Comparison of ENCODE assay signal across 1 cellular context in the genomic region with DNA sequence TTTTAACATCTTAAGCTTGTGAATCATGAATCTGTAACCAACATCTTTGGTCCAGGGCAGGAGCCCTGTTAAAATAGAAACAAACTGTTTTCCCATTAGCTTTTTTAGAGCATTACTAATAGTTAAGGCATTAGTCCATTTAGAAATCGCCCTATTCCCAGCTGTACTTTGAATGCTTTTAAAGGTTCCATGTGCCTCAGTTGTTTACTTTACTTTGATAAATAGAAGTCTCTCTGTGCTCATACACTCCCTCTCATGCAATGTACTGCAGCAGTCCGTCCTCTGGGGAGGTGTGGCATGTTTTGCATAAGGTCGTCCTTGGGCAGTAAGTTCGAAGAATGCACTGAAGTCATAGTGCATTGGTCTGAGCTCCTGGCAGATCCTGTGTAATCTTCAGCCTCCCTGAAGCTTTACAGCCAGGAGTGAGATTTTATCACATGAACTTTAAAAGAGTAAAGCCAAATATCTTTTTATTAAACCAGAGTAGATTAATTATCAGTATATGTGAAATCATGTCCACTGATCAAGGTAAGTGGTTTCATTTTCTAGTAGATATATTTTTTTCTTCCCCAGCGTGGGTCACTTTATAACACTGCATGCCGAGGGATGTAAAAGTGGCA.
A peak's percentile ranks its signal among the peaks of the same experiment; 100 is the strongest.
TF ChIP-seq lines count a peak whose summit lies in the region.

No MANE protein-coding gene starts in this region.

TF ChIP-seq in HepG2, 621 proteins besides CTCF, POLR2A, EP300 and RAD21 (continued from another document):
- TF ChIP-seq SMARCE1 (IDR thresholded peaks at IDR 0.05; ENCODE audit: borderline replicate concordance) (no peak), RELA (CRISPR knock-in tag; IDR thresholded peaks at IDR 0.05) (no peak), HNF4A (CRISPR knock-in tag; IDR thresholded peaks at IDR 0.05) (peak; percentile 81), MEF2D (CRISPR knock-in tag; IDR thresholded peaks at IDR 0.05) (0 out of 2 replicates have a peak, but pooled peaks have one; percentile 6), SP140L (CRISPR knock-in tag; IDR thresholded peaks at IDR 0.05; ENCODE audit: borderline replicate concordance) (0 out of 2 replicates have a peak, but pooled peaks have one; percentile 86), ZNF605 (CRISPR knock-in tag; IDR thresholded peaks at IDR 0.05) (peak; percentile 69; the same call in 1 of the 2 replicates)
- TF ChIP-seq, protein P1, sequence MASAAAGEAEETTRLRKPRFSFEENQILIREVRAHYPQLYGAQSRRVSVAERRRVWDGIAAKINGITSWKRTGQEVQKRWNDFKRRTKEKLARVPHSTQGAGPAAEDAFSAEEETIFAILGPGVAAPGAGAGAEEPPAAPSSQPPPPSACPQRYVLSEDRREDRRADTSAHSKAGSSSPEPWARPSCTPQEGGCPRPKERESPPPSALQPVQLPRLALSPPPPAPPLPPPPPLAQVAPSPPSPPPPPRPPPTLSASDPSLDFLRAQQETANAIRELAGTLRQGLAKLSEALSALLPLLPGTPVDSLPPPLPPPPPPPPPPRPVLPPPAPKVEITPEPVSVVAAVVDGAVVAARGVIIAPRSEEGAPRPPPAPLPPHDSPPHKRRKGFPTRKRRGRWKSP (CRISPR knock-in tag; IDR thresholded peaks at IDR 0.05) = peak; percentile 48; the same call in 1 of the 2 replicates
- TF ChIP-seq, protein P2, sequence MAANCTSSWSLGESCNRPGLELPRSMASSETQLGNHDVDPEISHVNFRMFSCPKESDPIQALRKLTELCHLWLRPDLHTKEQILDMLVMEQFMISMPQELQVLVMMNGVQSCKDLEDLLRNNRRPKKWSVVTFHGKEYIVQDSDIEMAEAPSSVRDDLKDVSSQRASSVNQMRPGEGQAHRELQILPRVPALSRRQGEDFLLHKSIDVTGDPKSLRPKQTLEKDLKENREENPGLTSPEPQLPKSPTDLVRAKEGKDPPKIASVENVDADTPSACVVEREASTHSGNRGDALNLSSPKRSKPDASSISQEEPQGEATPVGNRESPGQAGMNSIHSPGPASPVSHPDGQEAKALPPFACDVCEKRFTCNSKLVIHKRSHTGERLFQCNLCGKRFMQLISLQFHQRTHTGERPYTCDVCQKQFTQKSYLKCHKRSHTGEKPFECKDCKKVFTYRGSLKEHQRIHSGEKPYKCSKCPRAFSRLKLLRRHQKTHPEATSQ (CRISPR knock-in tag; IDR thresholded peaks at IDR 0.05; ENCODE audit: borderline replicate concordance) = no peak
- TF ChIP-seq, protein P3, sequence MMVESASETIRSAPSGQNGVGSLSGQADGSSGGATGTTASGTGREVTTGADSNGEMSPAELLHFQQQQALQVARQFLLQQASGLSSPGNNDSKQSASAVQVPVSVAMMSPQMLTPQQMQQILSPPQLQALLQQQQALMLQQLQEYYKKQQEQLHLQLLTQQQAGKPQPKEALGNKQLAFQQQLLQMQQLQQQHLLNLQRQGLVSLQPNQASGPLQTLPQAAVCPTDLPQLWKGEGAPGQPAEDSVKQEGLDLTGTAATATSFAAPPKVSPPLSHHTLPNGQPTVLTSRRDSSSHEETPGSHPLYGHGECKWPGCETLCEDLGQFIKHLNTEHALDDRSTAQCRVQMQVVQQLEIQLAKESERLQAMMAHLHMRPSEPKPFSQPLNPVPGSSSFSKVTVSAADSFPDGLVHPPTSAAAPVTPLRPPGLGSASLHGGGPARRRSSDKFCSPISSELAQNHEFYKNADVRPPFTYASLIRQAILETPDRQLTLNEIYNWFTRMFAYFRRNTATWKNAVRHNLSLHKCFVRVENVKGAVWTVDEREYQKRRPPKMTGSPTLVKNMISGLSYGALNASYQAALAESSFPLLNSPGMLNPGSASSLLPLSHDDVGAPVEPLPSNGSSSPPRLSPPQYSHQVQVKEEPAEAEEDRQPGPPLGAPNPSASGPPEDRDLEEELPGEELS (CRISPR knock-in tag; IDR thresholded peaks at IDR 0.05) = peak; percentile 95
- TF ChIP-seq, protein P4, sequence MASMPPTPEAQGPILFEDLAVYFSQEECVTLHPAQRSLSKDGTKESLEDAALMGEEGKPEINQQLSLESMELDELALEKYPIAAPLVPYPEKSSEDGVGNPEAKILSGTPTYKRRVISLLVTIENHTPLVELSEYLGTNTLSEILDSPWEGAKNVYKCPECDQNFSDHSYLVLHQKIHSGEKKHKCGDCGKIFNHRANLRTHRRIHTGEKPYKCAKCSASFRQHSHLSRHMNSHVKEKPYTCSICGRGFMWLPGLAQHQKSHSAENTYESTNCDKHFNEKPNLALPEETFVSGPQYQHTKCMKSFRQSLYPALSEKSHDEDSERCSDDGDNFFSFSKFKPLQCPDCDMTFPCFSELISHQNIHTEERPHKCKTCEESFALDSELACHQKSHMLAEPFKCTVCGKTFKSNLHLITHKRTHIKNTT (CRISPR knock-in tag; IDR thresholded peaks at IDR 0.05) = no peak
TF ChIP-seq in HepG2: peak in this region for 139.
